In genomic region chr1:93619507-93620168, GRCh38 we compare ENCODE assay signal across 12 cellular contexts.
DNase-seq lines count a peak whose midpoint lies in the region; TF ChIP-seq lines count a peak whose summit lies in the region.
"Had no signal": no experiment of that assay in that cellular context is flagged by ENCODE, and none has a peak within 500 bp of the region (broad histone marks: within the 10 kb centered on the region; RNA-seq: fewer than 3 reads in every experiment).

No MANE protein-coding gene starts in this region.

- peaks cover 47% of the 10 kb centered on the region for H3K4me1 Mint-ChIP-seq in progenitor cell of endocrine pancreas (ENCODE audit: low read depth)
- H3K4me1 Mint-ChIP-seq: CD14-positive monocyte had no signal

- peak overlapping the region; percentile 83 for H3K27ac Mint-ChIP-seq in progenitor cell of endocrine pancreas
- H3K27ac Mint-ChIP-seq: activated CD8-positive, alpha-beta memory T cell treated with anti-CD3 and anti-CD28 coated beads, Interleukin-2, amount 10 ng/mL, durations not matched to agents 7 days and 5 days had no signal

- peak; percentile 28 for DNase-seq in activated CD4-positive, alpha-beta T cell treated with anti-CD3 and anti-CD28 coated beads for 48 hours
- no peak for DNase-seq in activated CD4-positive, alpha-beta T cell treated with anti-CD3 and anti-CD28 coated beads for 4 hours
- peak; percentile 65 for DNase-seq in NCI-H1105 (lab: John Stamatoyannopoulos, UW)
- peak; percentile 57 for DNase-seq in UCSD-AML1 (lab: John Stamatoyannopoulos, UW; ENCODE audit: unreplicated experiment)
- no peak for DNase-seq in progenitor cell of endocrine pancreas (ENCODE audit: low spot score, unreplicated experiment)
- no peak for DNase-seq in mucosa of gallbladder (ENCODE audit: low spot score)
- no peak for DNase-seq in dedifferentiated amniotic fluid mesenchymal stem cell (ENCODE audit: extremely low spot score)
- DNase-seq in islet precursor cell, result no peak
- DNase-seq: activated CD8-positive, alpha-beta memory T cell treated with anti-CD3 and anti-CD28 coated beads, Interleukin-2, amount 10 ng/mL, durations not matched to agents 7 days and 5 days; stimulated activated CD4-positive, alpha-beta T cell treated with anti-CD3 and anti-CD28 coated beads, Interleukin-1b, Interleukin-23, amount 100 ng/mL, for 48 hours had no signal

- H3K9me3 Mint-ChIP-seq in progenitor cell of endocrine pancreas (ENCODE audit: low read depth), result no peaks in the 10 kb centered on the region
- H3K9me3 Mint-ChIP-seq: CD14-positive monocyte; naive thymus-derived CD8-positive, alpha-beta T cell had no signal

- no peak overlapping the region for H3K4me3 Mint-ChIP-seq in progenitor cell of endocrine pancreas (ENCODE audit: low read depth)
- H3K4me3 Mint-ChIP-seq: activated CD8-positive, alpha-beta memory T cell treated with anti-CD3 and anti-CD28 coated beads, Interleukin-2, amount 10 ng/mL, durations not matched to agents 7 days and 5 days; CD14-positive monocyte; naive thymus-derived CD8-positive, alpha-beta T cell had no signal

- no peak for TF ChIP-seq CTCF in progenitor cell of endocrine pancreas (IDR thresholded peaks at IDR 0.05; ENCODE audit: unreplicated experiment)

- no peaks in the 10 kb centered on the region for H3K36me3 Mint-ChIP-seq in progenitor cell of endocrine pancreas (ENCODE audit: insufficient read depth)
- H3K36me3 Mint-ChIP-seq: activated CD8-positive, alpha-beta memory T cell treated with anti-CD3 and anti-CD28 coated beads, Interleukin-2, amount 10 ng/mL, durations not matched to agents 7 days and 5 days; CD14-positive monocyte; naive thymus-derived CD8-positive, alpha-beta T cell had no signal

- H3K27me3 Mint-ChIP-seq in progenitor cell of endocrine pancreas, result no peaks in the 10 kb centered on the region
- H3K27me3 Mint-ChIP-seq: naive thymus-derived CD8-positive, alpha-beta T cell had no signal

Comparison
In these comparisons a context has a peak if more than half of its experiments do, and no peak if none do; other contexts are left out.
1. DNase-seq: peak in activated CD4-positive, alpha-beta T cell treated with anti-CD3 and anti-CD28 coated beads for 48 hours (single experiment), NCI-H1105 (single experiment) and UCSD-AML1 (single experiment); none in activated CD4-positive, alpha-beta T cell treated with anti-CD3 and anti-CD28 coated beads for 4 hours (0 of 2), progenitor cell of endocrine pancreas (single experiment), mucosa of gallbladder (single experiment), dedifferentiated amniotic fluid mesenchymal stem cell (single experiment) and islet precursor cell (single experiment).